36 cellular contexts compared by ENCODE assay signal in the genomic region with DNA sequence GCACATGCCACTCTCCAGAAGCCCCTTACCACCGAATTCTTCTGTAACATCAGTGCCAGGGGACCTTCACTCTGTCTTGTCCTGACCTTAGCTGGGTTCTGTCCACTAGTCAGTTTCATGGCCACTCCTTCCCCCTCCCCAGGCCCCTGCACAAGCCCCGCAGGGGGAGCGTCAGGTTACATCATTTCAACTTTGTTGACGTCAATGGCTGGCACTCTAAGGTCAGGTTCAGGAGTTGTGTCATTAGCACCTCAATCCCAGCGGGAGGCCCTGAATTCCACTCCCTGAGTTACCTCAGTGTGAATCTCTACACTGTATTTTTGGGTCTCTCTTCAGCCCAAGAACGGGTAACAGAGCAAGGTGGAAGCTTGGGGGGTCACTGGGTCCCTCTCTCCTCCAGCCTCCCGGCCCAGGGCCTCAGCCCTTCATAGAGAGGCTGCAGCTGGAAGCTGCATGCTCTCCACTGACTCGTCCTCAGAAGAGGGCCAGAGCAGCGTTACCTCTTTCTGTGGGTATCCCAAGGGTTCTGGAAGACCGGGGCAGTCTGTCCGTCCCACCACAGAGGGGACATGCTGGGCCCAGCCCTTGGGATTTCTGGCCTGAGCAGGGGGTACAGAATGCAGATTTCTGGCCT. TPM values are rescaled to one million over a fixed set of nuclear protein-coding genes. Genes with fewer than 3 reads are reported as not detected.
"Had no signal": no experiment of that assay in that cellular context is flagged by ENCODE, and none has a peak within 500 bp of the region (broad histone marks: within the 10 kb centered on the region; RNA-seq: fewer than 3 reads in every experiment).

No MANE protein-coding gene starts in this region.

- H3K9me3 ChIP-seq: MG63, Peyer's patch had no signal

- H3K36me3 Mint-ChIP-seq: activated naive CD8-positive, alpha-beta T cell treated with anti-CD3 and anti-CD28 coated beads for 36 hours had no signal

- ATAC-seq: activated CD8-positive, alpha-beta T cell treated with anti-CD3 and anti-CD28 coated beads for 36 hours; activated T-cell treated with anti-CD3 and anti-CD28 coated beads, Interleukin-2, amount 50 U/mL, for 72 hours; activated T-helper 17 cell treated with anti-CD3 and anti-CD28 coated beads, Interleukin-2, amount 50 U/mL, for 72 hours; PC-3 had no signal

- H3K4me3 Mint-ChIP-seq: activated CD4-positive, alpha-beta T cell treated with anti-CD3 and anti-CD28 coated beads, Interleukin-2, amount 10 ng/mL, durations not matched to agents 24 days and 14 days; activated CD8-positive, alpha-beta T cell treated with anti-CD3 and anti-CD28 coated beads for 36 hours; activated naive CD8-positive, alpha-beta T cell treated with anti-CD3 and anti-CD28 coated beads for 36 hours; activated T-cell treated with anti-CD3 and anti-CD28 coated beads, Interleukin-2, amount 50 U/mL, for 72 hours; activated T-helper 17 cell treated with anti-CD3 and anti-CD28 coated beads, Interleukin-2, amount 50 U/mL, for 72 hours had no signal

- H3K27me3 ChIP-seq: MG63, Peyer's patch had no signal

- DNase-seq: activated CD4-positive, alpha-beta T cell treated with anti-CD3 and anti-CD28 coated beads, Interleukin-2, amount 10 ng/mL, durations not matched to agents 24 days and 14 days; activated CD4-positive, alpha-beta T cell treated with anti-CD3 and anti-CD28 coated beads, Interleukin-2, amount 50 U/mL, for 4 hours; activated CD8-positive, alpha-beta T cell treated with anti-CD3 and anti-CD28 coated beads for 36 hours; activated effector memory CD4-positive, alpha-beta T cell treated with anti-CD3 and anti-CD28 coated beads, Interleukin-2, amount 50 U/mL, for 16 hours; activated naive CD4-positive, alpha-beta T cell; activated naive CD4-positive, alpha-beta T cell treated with anti-CD3 and anti-CD28 coated beads, Interleukin-2, amount 50 U/mL, for 16 hours; activated naive CD8-positive, alpha-beta T cell treated with anti-CD3 and anti-CD28 coated beads for 36 hours; activated T-cell treated with anti-CD3 and anti-CD28 coated beads, Interleukin-2, amount 50 U/mL, for 1 hour; activated T-cell treated with anti-CD3 and anti-CD28 coated beads, Interleukin-2, amount 50 U/mL, for 72 hours; amniotic stem cell; brain microvascular endothelial cell; central memory CD4-positive, alpha-beta T cell; Kasumi-1; KG1; MG63; MV-4-11; NCI-H1092; NCI-H1436 treated with DMSO at 0.1 percent for 48 hours; NCI-H187 treated with DMSO at 0.1 percent for 48 hours; NCI-H2081; NCI-H2171 treated with DMSO at 0.1 percent for 48 hours; NCI-H2227 treated with DMSO at 0.1 percent for 48 hours; NCI-H446 treated with DMSO at 0.1 percent for 48 hours; NCI-H524 treated with DMSO at 0.1 percent for 48 hours; NCI-H748 treated with DMSO at 0.1 percent for 48 hours; NK-92 treated with Interleukin-12 subunit alpha and Interleukin-12 subunit beta, amount 100 ng/mL, for 24 hours; PC-3; RPMI8226; SW 1271; T-helper 1 cell had no signal

- H3K4me1 Mint-ChIP-seq: activated CD4-positive, alpha-beta T cell treated with anti-CD3 and anti-CD28 coated beads, Interleukin-2, amount 10 ng/mL, durations not matched to agents 24 days and 14 days; activated naive CD8-positive, alpha-beta T cell treated with anti-CD3 and anti-CD28 coated beads for 36 hours; activated T-helper 17 cell treated with anti-CD3 and anti-CD28 coated beads, Interleukin-2, amount 50 U/mL, for 72 hours had no signal

- H3K36me3 ChIP-seq: brain microvascular endothelial cell, MG63 had no signal

- H3K9me3 Mint-ChIP-seq: activated CD4-positive, alpha-beta T cell treated with anti-CD3 and anti-CD28 coated beads, Interleukin-2, amount 10 ng/mL, durations not matched to agents 24 days and 14 days; activated CD8-positive, alpha-beta T cell treated with anti-CD3 and anti-CD28 coated beads for 36 hours; activated naive CD8-positive, alpha-beta T cell treated with anti-CD3 and anti-CD28 coated beads for 36 hours; activated T-cell treated with anti-CD3 and anti-CD28 coated beads, Interleukin-2, amount 50 U/mL, for 72 hours; activated T-helper 17 cell treated with anti-CD3 and anti-CD28 coated beads, Interleukin-2, amount 50 U/mL, for 72 hours had no signal

- H3K4me3 ChIP-seq: MG63, Peyer's patch had no signal

- H3K27ac Mint-ChIP-seq: activated CD4-positive, alpha-beta T cell treated with anti-CD3 and anti-CD28 coated beads, Interleukin-2, amount 10 ng/mL, durations not matched to agents 24 days and 14 days; activated CD8-positive, alpha-beta T cell treated with anti-CD3 and anti-CD28 coated beads for 36 hours; activated naive CD8-positive, alpha-beta T cell treated with anti-CD3 and anti-CD28 coated beads for 36 hours; activated T-cell treated with anti-CD3 and anti-CD28 coated beads, Interleukin-2, amount 50 U/mL, for 72 hours; activated T-helper 17 cell treated with anti-CD3 and anti-CD28 coated beads, Interleukin-2, amount 50 U/mL, for 72 hours had no signal

- H3K27ac ChIP-seq: brain microvascular endothelial cell, Peyer's patch had no signal

- FAIRE-seq: TTC549 had no signal

RNA-seq across cellular contexts. Expression of a gene that starts 10.3 kb away (rescaled TPM):
- total RNA-seq: activated CD4-positive, alpha-beta T cell treated with anti-CD3 and anti-CD28 coated beads, Interleukin-2, amount 10 ng/mL, durations not matched to agents 24 days and 14 days; activated CD8-positive, alpha-beta memory T cell treated with anti-CD3 and anti-CD28 coated beads for 36 hours; activated CD8-positive, alpha-beta T cell treated with anti-CD3 and anti-CD28 coated beads for 36 hours; activated naive CD8-positive, alpha-beta T cell treated with anti-CD3 and anti-CD28 coated beads for 36 hours; activated T-cell treated with anti-CD3 and anti-CD28 coated beads, Interleukin-2, amount 50 U/mL, for 72 hours; activated T-helper 17 cell treated with anti-CD3 and anti-CD28 coated beads, Interleukin-2, amount 50 U/mL, for 72 hours; aorta; PC-3; T-helper 2 cell treated with Interferon-gamma antibody and Interleukin-4, amounts not matched to agents 100 ng/mL and 5 ng/mL, for 36 hours had no signal

RNA-seq across cellular contexts. Expression of a gene that starts 13.2 kb away (rescaled TPM):
- total RNA-seq: activated CD4-positive, alpha-beta T cell treated with anti-CD3 and anti-CD28 coated beads, Interleukin-2, amount 10 ng/mL, durations not matched to agents 24 days and 14 days; activated CD8-positive, alpha-beta memory T cell treated with anti-CD3 and anti-CD28 coated beads for 36 hours; activated CD8-positive, alpha-beta T cell treated with anti-CD3 and anti-CD28 coated beads for 36 hours; activated naive CD8-positive, alpha-beta T cell treated with anti-CD3 and anti-CD28 coated beads for 36 hours; activated T-cell treated with anti-CD3 and anti-CD28 coated beads, Interleukin-2, amount 50 U/mL, for 72 hours; activated T-helper 17 cell treated with anti-CD3 and anti-CD28 coated beads, Interleukin-2, amount 50 U/mL, for 72 hours; aorta; PC-3; T-helper 2 cell treated with Interferon-gamma antibody and Interleukin-4, amounts not matched to agents 100 ng/mL and 5 ng/mL, for 36 hours had no signal
- polyA plus RNA-seq: aorta had no signal

RNA-seq across cellular contexts. Expression of a gene that starts 57.3 kb away (rescaled TPM):
- total RNA-seq: activated CD4-positive, alpha-beta T cell treated with anti-CD3 and anti-CD28 coated beads, Interleukin-2, amount 10 ng/mL, durations not matched to agents 24 days and 14 days; activated CD8-positive, alpha-beta memory T cell treated with anti-CD3 and anti-CD28 coated beads for 36 hours; activated CD8-positive, alpha-beta T cell treated with anti-CD3 and anti-CD28 coated beads for 36 hours; activated naive CD8-positive, alpha-beta T cell treated with anti-CD3 and anti-CD28 coated beads for 36 hours; activated T-cell treated with anti-CD3 and anti-CD28 coated beads, Interleukin-2, amount 50 U/mL, for 72 hours; activated T-helper 17 cell treated with anti-CD3 and anti-CD28 coated beads, Interleukin-2, amount 50 U/mL, for 72 hours; PC-3 had no signal
